Comparison of ENCODE assay signal across 20 cellular contexts in genomic region chr20:37414636-37415035, GRCh38.
DNase-seq lines count a peak whose midpoint lies in the region; ATAC-seq, FAIRE-seq and TF ChIP-seq lines count a peak whose summit lies in the region.
"Had no signal": no experiment of that assay in that cellular context is flagged by ENCODE, and none has a peak within 500 bp of the region (broad histone marks: within the 10 kb centered on the region; RNA-seq: fewer than 3 reads in every experiment).

No MANE protein-coding gene starts in this region.

- FAIRE-seq in RCC 7860 (lab: Jason Lieb, UNC): no peak
- FAIRE-seq: GM12878, HepG2, K562 had no signal

- H3K4me3 ChIP-seq in H7 (ENCODE audit: insufficient read depth, low read depth, low read length) (no peak overlapping the region; the same call in 1 of the 2 replicates), HUES64 (ENCODE audit: low read length) (0 out of 2 replicates have a peak overlapping the region, but pooled peaks have one; percentile 7), mammary epithelial cell (replicated peaks in 1 of 3; ENCODE audit: insufficient read depth in 1 of 3, low read depth in 2 of 3, low read length in 3 of 3) (no peak overlapping the region), iPS-20b (ENCODE audit: low read length) (peak overlapping the region; percentile 27; the same call in 1 of the 2 replicates)
- H3K4me3 ChIP-seq: GM12878, GM23248, K562 had no signal

- WGBS in HUES64: 81% methylated on average over 10 of the region's 10 CpGs
- WGBS in mammary epithelial cell (ENCODE audit: low coverage, missing lambda C conversion rate): 60% methylated on average over 1 of the region's 10 CpGs

- H3K36me3 ChIP-seq in H7 (replicated peaks; ENCODE audit: control insufficient read depth, insufficient read depth, low read length) (no peaks in the 10 kb centered on the region), HUES64 (ENCODE audit: insufficient read depth, low read length) (no peaks in the 10 kb centered on the region), mammary epithelial cell (ENCODE audit: insufficient read depth, low read length) (no peaks in the 10 kb centered on the region), iPS-20b (ENCODE audit: insufficient read depth, low read depth, low read length) (no peaks in the 10 kb centered on the region)

- no peaks in the 10 kb centered on the region for H3K79me2 ChIP-seq in mammary epithelial cell (ENCODE audit: insufficient read depth, low read length)

- in situ Hi-C loops in mammary epithelial cell (cut with MboI; ENCODE audit: low sequenced_read_pairs in 2 of 2): no loop called here

- H3K4me2 ChIP-seq in mammary epithelial cell (ENCODE audit: insufficient read depth, low read depth, low read length): peak overlapping the region; percentile 44

- TF ChIP-seq CTCF in mammary epithelial cell (conservative IDR thresholded peaks at IDR 0.05 in 1 of 2, IDR thresholded peaks at IDR 0.05 in 1 of 2; ENCODE audit: extremely low read depth in 1 of 2, insufficient read depth in 1 of 2, low read depth in 1 of 2, low read length in 2 of 2): no peak

- H3K27ac ChIP-seq in HUES64 (ENCODE audit: low read depth, low read length) (no peak overlapping the region), mammary epithelial cell (ENCODE audit: insufficient read depth, low read depth, low read length) (no peak overlapping the region), iPS-20b (ENCODE audit: low read length) (no peak overlapping the region)
- H3K27ac ChIP-seq: GM23248 had no signal

- H4K20me1 ChIP-seq in mammary epithelial cell (ENCODE audit: insufficient read depth, low read length): no peaks in the 10 kb centered on the region

- DNase-seq in H7 (peak; percentile 50), mammary epithelial cell (no peak), RCC 7860 (ENCODE audit: low spot score) (no peak), NCI-H2171 (lab: John Stamatoyannopoulos, UW) (no peak), NCI-H1048 (lab: John Stamatoyannopoulos, UW) (no peak)
- DNase-seq: CD4-positive, CD25-positive, alpha-beta regulatory T cell; DND-41; GM23248; NCI-H146; NCI-H2029; NCI-H446; NCI-H526; OCI-M1; Right ventricle myocardium superior had no signal

- H3K9ac ChIP-seq in HUES64 (ENCODE audit: low read depth, low read length) (no peak overlapping the region), mammary epithelial cell (ENCODE audit: insufficient read depth, low read length) (no peak overlapping the region), iPS-20b (ENCODE audit: low read depth, low read length) (no peak overlapping the region)
- H3K9ac ChIP-seq: GM23248 had no signal

- H3K27me3 ChIP-seq in H7 (ENCODE audit: control insufficient read depth, insufficient read depth, low read length) (peaks cover 18% of the 10 kb centered on the region), HUES64 (ENCODE audit: insufficient read depth, low read length) (peaks cover 30% of the 10 kb centered on the region), mammary epithelial cell (ENCODE audit: insufficient read depth, low read length) (no peaks in the 10 kb centered on the region), iPS-20b (ENCODE audit: insufficient read depth, low read length) (peaks cover 41% of the 10 kb centered on the region)

- H3K9me3 ChIP-seq in HUES64 (ENCODE audit: insufficient read depth, low read depth, low read length): no peaks in the 10 kb centered on the region
- no peaks in the 10 kb centered on the region for H3K9me3 ChIP-seq in mammary epithelial cell (replicated peaks; ENCODE audit: insufficient read depth, low read length)
- no peaks in the 10 kb centered on the region for H3K9me3 ChIP-seq in iPS-20b (ENCODE audit: insufficient read depth, low read depth, low read length)

- BruUV-seq in mammary epithelial cell (replicated peaks; lab: Mats Ljungman, UMichigan): no TSS peak

- intact Hi-C loops in mammary epithelial cell (cut with micrococcal nuclease): no loop called here

- H2AFZ ChIP-seq in mammary epithelial cell (ENCODE audit: low read depth, low read length): peak overlapping the region; percentile 59
- H2AFZ ChIP-seq: GM23248 had no signal

- dilution Hi-C loops in mammary epithelial cell (cut with HindIII; ENCODE audit: low sequenced_read_pairs): no loop called here

- H3K4me1 ChIP-seq in HUES64 (ENCODE audit: insufficient read depth, low read length) (peaks cover 34% of the 10 kb centered on the region), mammary epithelial cell (ENCODE audit: insufficient read depth, low read length) (peaks cover 18% of the 10 kb centered on the region), iPS-20b (ENCODE audit: insufficient read depth, low read length) (peaks cover 21% of the 10 kb centered on the region)

- ATAC-seq in GM21381 (IDR thresholded peaks at IDR 0.05; ENCODE audit: unreplicated experiment): no peak
- ATAC-seq: GM12878 had no signal

- CTCF ChIA-PET in mammary epithelial cell (lab: Charles Lee; ENCODE audit: low non-redundant PET): no interaction called here

Comparison
In these comparisons a context has a peak if more than half of its experiments do, and no peak if none do; other contexts are left out.
1. H3K4me3 ChIP-seq: peak in HUES64 (single experiment) and iPS-20b (single experiment); none in H7 (single experiment) and mammary epithelial cell (0 of 3).